33 cellular contexts compared by ENCODE assay signal in the genomic region with DNA sequence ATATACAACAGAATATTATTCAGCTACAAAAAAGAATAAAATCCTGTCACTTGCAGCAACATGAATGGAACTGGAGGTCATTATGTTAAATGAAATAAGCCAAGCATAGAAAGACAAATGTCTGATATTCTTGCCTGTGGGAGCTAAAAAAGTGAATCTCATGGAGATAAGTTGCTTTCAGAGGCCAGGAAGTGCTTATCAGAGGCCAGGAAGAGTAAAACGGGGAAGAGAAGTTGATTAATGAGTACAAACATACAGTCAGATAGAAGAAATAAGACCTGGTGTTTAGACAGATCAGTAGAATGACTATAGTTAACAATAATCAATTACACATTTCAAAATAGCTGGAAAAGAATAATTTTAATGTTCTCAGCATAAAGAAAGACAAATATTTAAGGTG. TPM values are rescaled to one million over a fixed set of nuclear protein-coding genes. Genes with fewer than 3 reads are reported as not detected.
"Had no signal": no experiment of that assay in that cellular context is flagged by ENCODE, and none has a peak within 500 bp of the region (broad histone marks: within the 10 kb centered on the region; RNA-seq: fewer than 3 reads in every experiment).

No MANE protein-coding gene starts in this region.

- H3K27ac ChIP-seq: neutrophil, ovary, parathyroid adenoma, psoas muscle, right lobe of liver, sigmoid colon, stomach, thoracic aorta, thyroid gland, tibial nerve, upper lobe of left lung, vagina had no signal

- H3K9me3 ChIP-seq: neutrophil, ovary, psoas muscle, right lobe of liver, sigmoid colon, stomach, thoracic aorta, thyroid gland, tibial nerve, upper lobe of left lung, vagina had no signal

- H3K27me3 ChIP-seq: ovary, right lobe of liver, thyroid gland, tibial nerve, upper lobe of left lung, vagina had no signal

- H3K4me3 ChIP-seq: ovary, psoas muscle, right lobe of liver, sigmoid colon, stomach, thoracic aorta, thyroid gland, tibial nerve, upper lobe of left lung, vagina had no signal

- H3K79me2 ChIP-seq: parathyroid adenoma had no signal

- H3K4me1 Mint-ChIP-seq: natural killer cell; nephron; stimulated activated effector memory CD8-positive, alpha-beta T cell treated with anti-CD3 and anti-CD28 coated beads, Interleukin-12 subunit alpha, Interleukin-12 subunit beta, amount 100 ng/mL, for 72 hours; stimulated activated naive B cell treated with anti-CD40 and anti-IgM and Interleukin-4, amounts not matched to agents 10 μg/mL and 1 μg/mL and 100 μg/mL, for 72 hours had no signal

- H3K27ac Mint-ChIP-seq: natural killer cell; nephron; progenitor cell of endocrine pancreas; stimulated activated effector memory CD8-positive, alpha-beta T cell treated with anti-CD3 and anti-CD28 coated beads, Interleukin-12 subunit alpha, Interleukin-12 subunit beta, amount 100 ng/mL, for 72 hours; stimulated activated naive B cell treated with anti-CD40 and anti-IgM and Interleukin-4, amounts not matched to agents 10 μg/mL and 1 μg/mL and 100 μg/mL, for 72 hours; stimulated activated naive CD8-positive, alpha-beta T cell treated with anti-CD3 and anti-CD28 coated beads, Interleukin-15, Interleukin-2, amounts not matched to agents 100 ng/mL and 50 ng/mL, for 24 hours had no signal

- H3K36me3 ChIP-seq: neutrophil, ovary, right lobe of liver, sigmoid colon, stomach, thoracic aorta, thyroid gland, tibial nerve, upper lobe of left lung, vagina had no signal

- H3K9me3 Mint-ChIP-seq: natural killer cell; stimulated activated effector memory CD8-positive, alpha-beta T cell treated with anti-CD3 and anti-CD28 coated beads, Interleukin-12 subunit alpha, Interleukin-12 subunit beta, amount 100 ng/mL, for 72 hours; stimulated activated naive B cell treated with anti-CD40 and anti-IgM and Interleukin-4, amounts not matched to agents 10 μg/mL and 1 μg/mL and 100 μg/mL, for 72 hours; stimulated activated naive CD8-positive, alpha-beta T cell treated with anti-CD3 and anti-CD28 coated beads, Interleukin-15, Interleukin-2, amounts not matched to agents 100 ng/mL and 50 ng/mL, for 24 hours had no signal

- H3K4me3 Mint-ChIP-seq: natural killer cell; nephron; stimulated activated effector memory CD8-positive, alpha-beta T cell treated with anti-CD3 and anti-CD28 coated beads, Interleukin-12 subunit alpha, Interleukin-12 subunit beta, amount 100 ng/mL, for 72 hours; stimulated activated naive B cell treated with anti-CD40 and anti-IgM and Interleukin-4, amounts not matched to agents 10 μg/mL and 1 μg/mL and 100 μg/mL, for 72 hours; stimulated activated naive CD8-positive, alpha-beta T cell treated with anti-CD3 and anti-CD28 coated beads, Interleukin-15, Interleukin-2, amounts not matched to agents 100 ng/mL and 50 ng/mL, for 24 hours had no signal

- H3K9ac ChIP-seq: parathyroid adenoma had no signal

- H3K36me3 Mint-ChIP-seq: natural killer cell; stimulated activated effector memory CD8-positive, alpha-beta T cell treated with anti-CD3 and anti-CD28 coated beads, Interleukin-12 subunit alpha, Interleukin-12 subunit beta, amount 100 ng/mL, for 72 hours; stimulated activated naive B cell treated with anti-CD40 and anti-IgM and Interleukin-4, amounts not matched to agents 10 μg/mL and 1 μg/mL and 100 μg/mL, for 72 hours had no signal

- DNase-seq: natural killer cell; nucleus accumbens; ovary; posterior cingulate gyrus; psoas muscle; right cardiac atrium; right lobe of liver; sigmoid colon; small intestine; stimulated activated CD4-positive, alpha-beta T cell treated with anti-CD3 and anti-CD28 coated beads, Interleukin-15, amount 100 ng/mL, for 24 hours; stimulated activated CD4-positive, alpha-beta T cell treated with anti-CD3 and anti-CD28 coated beads, Interleukin-2, amount 100 ng/mL, for 24 hours; stimulated activated CD4-positive, alpha-beta T cell treated with anti-CD3 and anti-CD28 coated beads, Interleukin-2, amount 100 ng/mL, for 48 hours; stimulated activated CD4-positive, alpha-beta T cell treated with anti-CD3 and anti-CD28 coated beads, Interleukin-4, amount 100 ng/mL, for 24 hours; stimulated activated naive B cell treated with anti-CD40 and anti-IgM and Interleukin-4, amounts not matched to agents 10 μg/mL and 1 μg/mL and 100 μg/mL, for 72 hours; stimulated activated naive CD4-positive, alpha-beta T cell treated with Interleukin-2 at 50 U/mL for 16 hours; stomach; thyroid gland; upper lobe of left lung had no signal

- H3K4me1 ChIP-seq: parathyroid adenoma, psoas muscle, right lobe of liver, sigmoid colon, stomach, thyroid gland, tibial nerve, upper lobe of left lung, vagina had no signal

- H3K27me3 Mint-ChIP-seq: progenitor cell of endocrine pancreas had no signal

- H2AFZ ChIP-seq: parathyroid adenoma had no signal

RNA-seq across cellular contexts. Expression of gene CPHXL, which starts 54.4 kb away (rescaled TPM):
- total RNA-seq: natural killer cell, omental fat pad, ovary, progenitor cell of endocrine pancreas, psoas muscle, renal cortical epithelial cell, right cardiac atrium, right lobe of liver, sigmoid colon, skeletal muscle tissue, stomach, subcutaneous adipose tissue, temporal lobe, thoracic aorta, thyroid gland, tibial nerve, upper lobe of left lung, ureter, vagina had no signal
